In the genomic region with DNA sequence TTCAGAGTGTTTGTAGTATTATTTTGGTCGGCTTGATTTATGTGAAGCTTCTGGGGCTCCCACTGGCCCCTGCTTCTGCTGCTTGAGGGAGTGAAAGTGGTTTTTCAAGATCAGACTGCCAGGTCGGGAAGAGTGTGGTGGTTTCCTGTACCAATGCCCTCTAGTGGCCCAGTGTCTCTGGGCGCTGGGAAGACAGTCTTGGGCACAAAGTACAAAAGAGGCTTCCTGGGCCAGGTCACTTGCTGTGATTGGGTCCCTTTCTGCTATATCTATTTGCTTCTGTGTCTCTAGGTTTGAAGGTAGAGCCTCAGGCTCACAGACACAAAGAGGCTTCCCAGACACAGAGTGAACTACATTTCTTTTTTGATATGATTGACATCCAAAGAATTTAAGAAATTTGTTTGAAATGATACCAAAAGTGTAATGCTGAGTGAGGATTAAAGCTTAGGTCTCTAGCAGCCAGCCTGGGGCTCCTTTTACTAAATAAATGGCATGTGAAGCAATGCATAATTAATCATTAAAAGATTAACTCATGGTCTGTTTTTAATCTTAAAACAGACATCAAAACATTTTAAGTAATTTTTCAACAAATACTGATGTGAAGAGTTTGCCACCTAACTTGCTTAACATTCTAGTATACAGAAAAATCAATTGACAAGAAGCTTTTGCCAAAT, we compare ENCODE assay signal across 8 cellular contexts. TPM values are rescaled to one million over a fixed set of nuclear protein-coding genes. Genes with fewer than 3 reads are reported as not detected.
A peak's percentile ranks its signal among the peaks of the same experiment; 100 is the strongest.
DNase-seq lines count a peak whose midpoint lies in the region; ATAC-seq and TF ChIP-seq lines count a peak whose summit lies in the region.

No MANE protein-coding gene starts in this region.

- H3K4me3 Mint-ChIP-seq in activated CD8-positive, alpha-beta memory T cell treated with anti-CD3 and anti-CD28 coated beads, Interleukin-2, amount 10 ng/mL, durations not matched to agents 7 days and 5 days: no peak overlapping the region

- peak; percentile 5 for DNase-seq in activated T-cell treated with anti-CD3 and anti-CD28 coated beads for 1 hour (ENCODE audit: low read depth)
- DNase-seq in activated T-cell treated with anti-CD3 and anti-CD28 coated beads for 4 hours: no peak
- DNase-seq in activated CD8-positive, alpha-beta memory T cell treated with anti-CD3 and anti-CD28 coated beads, Interleukin-2, amount 10 ng/mL, durations not matched to agents 7 days and 5 days: no peak
- DNase-seq in kidney epithelial cell (ENCODE audit: low read depth): no peak
- DNase-seq in Right ventricle myocardium inferior (ENCODE audit: missing footprints): no peak

- intact Hi-C loops in Right ventricle myocardium inferior (cut with DNase I): no loop called here

- no peak overlapping the region for H3K4me3 ChIP-seq in kidney epithelial cell (ENCODE audit: low read depth, low read length)

- H3K36me3 ChIP-seq in kidney epithelial cell (ENCODE audit: control insufficient read depth, insufficient read depth, low read length): no peaks in the 10 kb centered on the region

- TF ChIP-seq CTCF in kidney epithelial cell (IDR thresholded peaks at IDR 0.05; ENCODE audit: insufficient read depth, low read length, poor library complexity, severe bottlenecking): peak; percentile 81

- H3K4me1 Mint-ChIP-seq in activated CD8-positive, alpha-beta memory T cell treated with anti-CD3 and anti-CD28 coated beads, Interleukin-2, amount 10 ng/mL, durations not matched to agents 7 days and 5 days: peaks cover 6% of the 10 kb centered on the region

- H3K27me3 Mint-ChIP-seq in activated CD8-positive, alpha-beta memory T cell treated with anti-CD3 and anti-CD28 coated beads, Interleukin-2, amount 10 ng/mL, durations not matched to agents 7 days and 5 days: no peaks in the 10 kb centered on the region

- TF ChIP-seq EP300 in Ishikawa (IDR thresholded peaks at IDR 0.05; ENCODE audit: borderline replicate concordance): no peak

- no peaks in the 10 kb centered on the region for H3K9me3 Mint-ChIP-seq in activated CD8-positive, alpha-beta memory T cell treated with anti-CD3 and anti-CD28 coated beads, Interleukin-2, amount 10 ng/mL, durations not matched to agents 7 days and 5 days (ENCODE audit: low read depth)

- H3K27ac Mint-ChIP-seq in activated CD8-positive, alpha-beta memory T cell treated with anti-CD3 and anti-CD28 coated beads, Interleukin-2, amount 10 ng/mL, durations not matched to agents 7 days and 5 days: no peak overlapping the region

- H3K36me3 Mint-ChIP-seq in activated CD8-positive, alpha-beta memory T cell treated with anti-CD3 and anti-CD28 coated beads, Interleukin-2, amount 10 ng/mL, durations not matched to agents 7 days and 5 days: peaks cover 9% of the 10 kb centered on the region

- TF ChIP-seq RAD21 in Ishikawa (IDR thresholded peaks at IDR 0.05; ENCODE audit: low read depth): peak; percentile 39; the same call in 1 of the 2 replicates

- ATAC-seq in GM21737 (IDR thresholded peaks at IDR 0.05; ENCODE audit: unreplicated experiment) (peak; percentile 82), GM19328 (IDR thresholded peaks at IDR 0.05; ENCODE audit: unreplicated experiment) (no peak), Right ventricle myocardium inferior (no peak)
- ATAC-seq in activated CD8-positive, alpha-beta memory T cell treated with anti-CD3 and anti-CD28 coated beads, Interleukin-2, amount 10 ng/mL, durations not matched to agents 7 days and 5 days: peak; percentile 42

- H3K27me3 ChIP-seq in kidney epithelial cell (ENCODE audit: control insufficient read depth, insufficient read depth, low read length): no peaks in the 10 kb centered on the region

- CTCF ChIA-PET in activated CD8-positive, alpha-beta memory T cell treated with anti-CD3 and anti-CD28 coated beads, Interleukin-2, amount 10 ng/mL, durations not matched to agents 7 days and 5 days (lab: Charles Lee): interaction anchor here (1.9 kb wide), 1 partner anchor 36 kb away, joined by 6 read pairs; a partner anchor contains a TSS

TF ChIP-seq in Ishikawa, 13 proteins besides CTCF, POLR2A, EP300 and RAD21:
- TF ChIP-seq NFIC (IDR thresholded peaks at IDR 0.05): no peak
- no peak for TF ChIP-seq CREB1 (IDR thresholded peaks at IDR 0.05; ENCODE audit: low read depth)
TF ChIP-seq in Ishikawa: peak in this region for 0.

RNA-seq across cellular contexts. Expression of a gene that starts 36.3 kb away (rescaled TPM):
- total RNA-seq in activated CD8-positive, alpha-beta memory T cell treated with anti-CD3 and anti-CD28 coated beads, Interleukin-2, amount 10 ng/mL, durations not matched to agents 7 days and 5 days: 10 to 100 TPM; 15.1 to 15.7 TPM
- 3.0 and 5.0 TPM in 2 replicates for total RNA-seq in kidney epithelial cell
- total RNA-seq in Right ventricle myocardium inferior: 4.5 TPM

Comparison
In these comparisons a context has a peak if more than half of its experiments do, and no peak if none do; other contexts are left out.
1. ATAC-seq: peak in GM21737 (single experiment) and activated CD8-positive, alpha-beta memory T cell treated with anti-CD3 and anti-CD28 coated beads, Interleukin-2, amount 10 ng/mL, durations not matched to agents 7 days and 5 days (single experiment); none in GM19328 (single experiment) and Right ventricle myocardium inferior (single experiment).